ENCODE assay signal across 23 cellular contexts in the genomic region with DNA sequence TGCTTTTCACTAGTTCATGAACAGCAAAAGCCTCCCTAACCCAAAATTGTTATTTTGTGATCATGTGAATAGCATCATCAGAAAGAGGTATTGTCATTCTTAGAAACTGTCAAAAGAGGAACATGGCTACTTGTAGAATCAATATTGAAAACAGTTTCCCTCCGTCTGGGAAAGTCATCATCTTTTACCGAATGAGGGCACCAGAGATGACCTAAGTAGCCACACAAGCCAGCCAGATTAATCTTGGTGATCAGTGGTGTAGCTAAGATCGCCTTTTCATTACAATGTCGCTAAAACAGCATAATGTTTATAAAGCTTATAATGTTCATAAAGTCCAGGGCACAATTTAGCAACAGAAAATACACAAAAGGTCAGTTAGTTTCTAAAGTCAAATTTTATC.
"Had no signal": no experiment of that assay in that cellular context is flagged by ENCODE, and none has a peak within 500 bp of the region (broad histone marks: within the 10 kb centered on the region; RNA-seq: fewer than 3 reads in every experiment).

No MANE protein-coding gene starts in this region.

- ATAC-seq: left ventricle myocardium superior; naive thymus-derived CD4-positive, alpha-beta T cell; sciatic nerve; stimulated activated effector memory CD8-positive, alpha-beta T cell treated with anti-CD3 and anti-CD28 coated beads, Interleukin-12 subunit alpha, Interleukin-12 subunit beta, amount 100 ng/mL, for 72 hours; stimulated activated naive CD8-positive, alpha-beta T cell treated with anti-CD3 and anti-CD28 coated beads, Interleukin-15, Interleukin-2, amounts not matched to agents 100 U/mL and 50 U/mL, for 24 hours had no signal

- H3K4me1 ChIP-seq: parathyroid adenoma, prostate gland, upper lobe of left lung, uterus had no signal

- H3K27ac ChIP-seq: coronary artery, neural progenitor cell, parathyroid adenoma, prostate gland, right atrium auricular region, thoracic aorta, tibial nerve, upper lobe of left lung, uterus had no signal

- H3K36me3 ChIP-seq: neural progenitor cell, prostate gland, thoracic aorta, uterus had no signal

- H3K27me3 ChIP-seq: neural progenitor cell, right atrium auricular region, tibial nerve, upper lobe of left lung, uterus had no signal

- H3K4me3 ChIP-seq: coronary artery, lung, neural progenitor cell, prostate gland, right atrium auricular region, thoracic aorta, tibial nerve, upper lobe of left lung, uterus had no signal

- H3K9me3 ChIP-seq: prostate gland, right atrium auricular region, thoracic aorta, tibial nerve, upper lobe of left lung, uterus had no signal

- DNase-seq: dermis blood vessel endothelial cell; effector memory CD4-positive, alpha-beta T cell; erythroblast; head of caudate nucleus; left ventricle myocardium superior; mesenchymal stem cell; naive thymus-derived CD4-positive, alpha-beta T cell; stimulated activated CD4-positive, alpha-beta T cell treated with anti-CD3 and anti-CD28 coated beads, Interleukin-2, amount 100 ng/mL, for 24 hours; stimulated activated CD4-positive, alpha-beta T cell treated with anti-CD3 and anti-CD28 coated beads, Interleukin-4, amount 100 ng/mL, for 24 hours; stimulated activated naive CD8-positive, alpha-beta T cell treated with anti-CD3 and anti-CD28 coated beads, Interleukin-15, Interleukin-2, amounts not matched to agents 100 U/mL and 50 U/mL, for 24 hours; substantia nigra; upper lobe of left lung; uterus had no signal
